16 cellular contexts compared by ENCODE assay signal in genomic region chr9:91059713-91060112, GRCh38.
DNase-seq lines count a peak whose midpoint lies in the region; ATAC-seq and TF ChIP-seq lines count a peak whose summit lies in the region.
"Had no signal": no experiment of that assay in that cellular context is flagged by ENCODE, and none has a peak within 500 bp of the region (broad histone marks: within the 10 kb centered on the region; RNA-seq: fewer than 3 reads in every experiment).

No MANE protein-coding gene starts in this region.

- H3K4me3 ChIP-seq in RWPE2 (ENCODE audit: severe bottlenecking) = no peak overlapping the region
- no peak overlapping the region for H3K4me3 ChIP-seq in fibroblast of villous mesenchyme (ENCODE audit: low read depth, low read length)
- H3K4me3 ChIP-seq in sigmoid colon = no peak overlapping the region
- no peak overlapping the region for H3K4me3 ChIP-seq in BE2C (ENCODE audit: low read depth, low read length)
- H3K4me3 ChIP-seq: BLaER1 treated with 17β-estradiol and CSF1 and Interleukin-3, amounts not matched to agents 10 nM and 100 nM; cardiac muscle cell had no signal

- no peaks in the 10 kb centered on the region for H3K9me3 ChIP-seq in RWPE2 (ENCODE audit: severe bottlenecking)
- no peaks in the 10 kb centered on the region for H3K9me3 ChIP-seq in sigmoid colon
- H3K9me3 ChIP-seq in BE2C = no peaks in the 10 kb centered on the region

- no peak for TF ChIP-seq EP300 in sigmoid colon (IDR thresholded peaks at IDR 0.05)

- no peaks in the 10 kb centered on the region for H3K9me3 Mint-ChIP-seq in activated T-cell treated with anti-CD3 and anti-CD28 coated beads, Interleukin-2, amount 50 U/mL, for 4 hours
- H3K9me3 Mint-ChIP-seq: IgD-negative memory B cell had no signal

- intact Hi-C loops in sigmoid colon (cut with DNase I) = no loop called here

- peaks cover 25% of the 10 kb centered on the region for H3K4me1 Mint-ChIP-seq in activated T-cell treated with anti-CD3 and anti-CD28 coated beads, Interleukin-2, amount 50 U/mL, for 4 hours (ENCODE audit: low read depth)

- WGBS in sigmoid colon, 2 donors = 79 to 82% methylated on average over 2 of the region's 2 CpGs

- no peak overlapping the region for H3K4me3 Mint-ChIP-seq in activated T-cell treated with anti-CD3 and anti-CD28 coated beads, Interleukin-2, amount 50 U/mL, for 4 hours
- H3K4me3 Mint-ChIP-seq: IgD-negative memory B cell had no signal

- DNase-seq in AG20443 (ENCODE audit: low spot score) (peak; percentile 33), RWPE2 (ENCODE audit: low spot score) (no peak), fibroblast of villous mesenchyme (ENCODE audit: low read depth) (peak; percentile 52), sigmoid colon (no peak), BE2C (no peak), NCI-H82 treated with DMSO at 0.1 percent for 48 hours (lab: John Stamatoyannopoulos, UW; ENCODE audit: unreplicated experiment) (no peak)
- DNase-seq in activated T-cell treated with anti-CD3 and anti-CD28 coated beads, Interleukin-2, amount 50 U/mL, for 4 hours = no peak
- DNase-seq: activated CD4-positive, alpha-beta T cell treated with anti-CD3 and anti-CD28 coated beads, Interleukin-2, amount 50 U/mL, for 1 hour; activated effector memory CD4-positive, alpha-beta T cell treated with anti-CD3 and anti-CD28 coated beads, Interleukin-2, amount 50 U/mL, for 16 hours; NCI-H1436; NCI-H526 treated with DMSO at 0.1 percent for 48 hours had no signal

- H3K36me3 ChIP-seq in RWPE2 (ENCODE audit: low read depth) (no peaks in the 10 kb centered on the region), sigmoid colon (no peaks in the 10 kb centered on the region), BE2C (no peaks in the 10 kb centered on the region)
- H3K36me3 ChIP-seq: BLaER1 treated with 17β-estradiol and CSF1 and Interleukin-3, amounts not matched to agents 10 nM and 100 nM; cardiac muscle cell had no signal

- no peaks in the 10 kb centered on the region for H3K27me3 ChIP-seq in RWPE2 (ENCODE audit: insufficient read depth, poor library complexity, severe bottlenecking)
- no peaks in the 10 kb centered on the region for H3K27me3 ChIP-seq in sigmoid colon
- no peaks in the 10 kb centered on the region for H3K27me3 ChIP-seq in BE2C
- H3K27me3 ChIP-seq: BLaER1 treated with 17β-estradiol and CSF1 and Interleukin-3, amounts not matched to agents 10 nM and 100 nM; cardiac muscle cell had no signal

- peaks cover 3% of the 10 kb centered on the region for H3K27me3 Mint-ChIP-seq in activated T-cell treated with anti-CD3 and anti-CD28 coated beads, Interleukin-2, amount 50 U/mL, for 4 hours (ENCODE audit: low read depth)

- peaks cover 18% of the 10 kb centered on the region for H3K4me1 ChIP-seq in RWPE2 (ENCODE audit: insufficient read depth, poor library complexity, severe bottlenecking)
- peaks cover 0 to 9% (median 7%) of the 10 kb centered on the region in 4 donors for H3K4me1 ChIP-seq in sigmoid colon
- no peaks in the 10 kb centered on the region for H3K4me1 ChIP-seq in BE2C

- TF ChIP-seq CTCF in RWPE2 (IDR thresholded peaks at IDR 0.05; ENCODE audit: poor library complexity, severe bottlenecking) (no peak), fibroblast of villous mesenchyme (IDR thresholded peaks at IDR 0.05; ENCODE audit: insufficient read depth, low read depth, low read length) (no peak), sigmoid colon (IDR thresholded peaks at IDR 0.05) (no peak), BE2C (IDR thresholded peaks at IDR 0.05; ENCODE audit: low read depth, low read length) (no peak)

- peak overlapping the region; percentile 68 for H3K27ac ChIP-seq in RWPE2 (ENCODE audit: poor library complexity, severe bottlenecking)
- peak overlapping the region in 3 of 4 donors; percentile 17 to 60 (median 47) for H3K27ac ChIP-seq in sigmoid colon
- H3K27ac ChIP-seq: cardiac muscle cell, parathyroid adenoma had no signal

- no peaks in the 10 kb centered on the region for H3K36me3 Mint-ChIP-seq in activated T-cell treated with anti-CD3 and anti-CD28 coated beads, Interleukin-2, amount 50 U/mL, for 4 hours (ENCODE audit: insufficient read depth)
- H3K36me3 Mint-ChIP-seq: IgD-negative memory B cell had no signal

- ATAC-seq in RWPE2 (ENCODE audit: low read depth) (no peak), GM21786 (IDR thresholded peaks at IDR 0.05; ENCODE audit: unreplicated experiment) (no peak)
- no peak for ATAC-seq in activated T-cell treated with anti-CD3 and anti-CD28 coated beads, Interleukin-2, amount 50 U/mL, for 4 hours

- no peak for TF ChIP-seq POLR2A in sigmoid colon (IDR thresholded peaks at IDR 0.05)

Comparison
In these comparisons a context has a peak if more than half of its experiments do, and no peak if none do; other contexts are left out.
1. DNase-seq: peak in AG20443 (single experiment) and fibroblast of villous mesenchyme (single experiment); none in RWPE2 (single experiment), sigmoid colon (single experiment), activated T-cell treated with anti-CD3 and anti-CD28 coated beads, Interleukin-2, amount 50 U/mL, for 4 hours (single experiment), BE2C (single experiment) and NCI-H82 treated with DMSO at 0.1 percent for 48 hours (single experiment).